In the genomic region with DNA sequence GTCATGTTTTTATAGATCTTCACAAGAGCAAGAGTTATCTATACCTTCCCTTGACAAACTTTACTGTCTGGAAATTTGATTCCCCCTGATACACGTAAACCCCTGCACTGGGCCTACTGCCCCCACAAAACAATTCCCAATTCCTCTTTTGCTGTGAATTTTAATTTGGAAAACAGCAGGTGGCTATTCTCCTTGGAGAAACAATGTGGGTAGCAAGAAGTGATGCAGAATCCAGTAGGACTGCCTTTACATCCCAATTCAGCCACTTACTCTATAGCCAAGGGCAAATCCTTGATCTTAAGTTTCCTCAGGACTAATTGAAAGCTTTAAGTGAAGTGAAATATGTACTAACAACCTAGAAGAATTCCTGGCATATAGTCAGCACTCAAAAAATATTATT, we compare ENCODE assay signal across 15 cellular contexts.
DNase-seq lines count a peak whose midpoint lies in the region; ATAC-seq and TF ChIP-seq lines count a peak whose summit lies in the region.
"Had no signal": no experiment of that assay in that cellular context is flagged by ENCODE, and none has a peak within 500 bp of the region (broad histone marks: within the 10 kb centered on the region; RNA-seq: fewer than 3 reads in every experiment).

No MANE protein-coding gene starts in this region.

- H3K27ac ChIP-seq in iPS-20b (ENCODE audit: low read length), result no peak overlapping the region
- H3K27ac ChIP-seq: 22Rv1, C4-2B, KMS-11 had no signal

- no peaks in the 10 kb centered on the region for H3K9me3 Mint-ChIP-seq in brain
- H3K9me3 Mint-ChIP-seq: HFFc6 had no signal

- peaks cover 62% of the 10 kb centered on the region for H3K4me1 ChIP-seq in iPS-20b (ENCODE audit: insufficient read depth, low read length)
- peaks cover 63% of the 10 kb centered on the region for H3K4me1 ChIP-seq in neuron (ENCODE audit: insufficient read depth, low read length)

- no peaks in the 10 kb centered on the region for H3K27me3 Mint-ChIP-seq in brain

- peaks cover 64% of the 10 kb centered on the region for H3K4me1 Mint-ChIP-seq in brain

- peak overlapping the region in 4 of 5 experiments; percentile 65 to 97 (median 78) for H3K27ac Mint-ChIP-seq in brain
- H3K27ac Mint-ChIP-seq: HFFc6 had no signal

- no peak for TF ChIP-seq CTCF in brain (conservative IDR thresholded peaks at IDR 0.05)

- ATAC-seq in HG03342 (IDR thresholded peaks at IDR 0.05; ENCODE audit: unreplicated experiment), result no peak

- H3K27me3 ChIP-seq in iPS-20b (ENCODE audit: insufficient read depth, low read length) (no peaks in the 10 kb centered on the region), neuron (ENCODE audit: insufficient read depth, low read length) (no peaks in the 10 kb centered on the region)

- H3K36me3 Mint-ChIP-seq in brain, result no peaks in the 10 kb centered on the region

- DNase-seq in NCI-H146 (lab: John Stamatoyannopoulos, UW) (peak; percentile 27), NCI-H146 treated with DMSO at 0.1 percent for 48 hours (lab: John Stamatoyannopoulos, UW; ENCODE audit: unreplicated experiment) (no peak), COLO668 (lab: John Stamatoyannopoulos, UW; ENCODE audit: unreplicated experiment) (no peak)
- no peak for DNase-seq in activated CD4-positive, alpha-beta T cell treated with anti-CD3 and anti-CD28 coated beads for 4 hours
- DNase-seq: AML-193, DMS79, HFFc6, MV-4-11 had no signal

- peak overlapping the region; percentile 36; the same call in 1 of the 2 replicates for H3K9ac ChIP-seq in iPS-20b (ENCODE audit: low read depth, low read length)
- H3K9ac ChIP-seq: KMS-11 had no signal

- H3K4me3 ChIP-seq in iPS-20b (ENCODE audit: low read length) (peak overlapping the region; percentile 51), neuron (ENCODE audit: low read length) (no peak overlapping the region)

- H3K36me3 ChIP-seq in iPS-20b (ENCODE audit: insufficient read depth, low read depth, low read length) (no peaks in the 10 kb centered on the region), neuron (ENCODE audit: insufficient read depth, low read length) (no peaks in the 10 kb centered on the region)

- H3K4me3 Mint-ChIP-seq in brain, result peak overlapping the region in 2 of 5 experiments; percentile 14 to 37
- H3K4me3 Mint-ChIP-seq: HFFc6 had no signal

- H3K9me3 ChIP-seq in iPS-20b (ENCODE audit: insufficient read depth, low read depth, low read length) (no peaks in the 10 kb centered on the region), neuron (ENCODE audit: low read length) (no peaks in the 10 kb centered on the region)

- peak overlapping the region; percentile 5 for H2AFZ ChIP-seq in neuron (ENCODE audit: low read depth, low read length)
